Comparison of ENCODE assay signal across 1 cellular context in genomic region chr10:4947039-4947634, GRCh38.
TF ChIP-seq lines count a peak whose summit lies in the region.

No MANE protein-coding gene starts in this region.

TF ChIP-seq in HepG2, 621 proteins besides CTCF, POLR2A, EP300 and RAD21 (continued from another document and continues in another):
- TF ChIP-seq AKNA (CRISPR knock-in tag; IDR thresholded peaks at IDR 0.05; ENCODE audit: borderline replicate concordance) (no peak; the same call in 1 of the 2 replicates), TBP (CRISPR knock-in tag; IDR thresholded peaks at IDR 0.05) (no peak), ZSCAN9 (CRISPR knock-in tag; IDR thresholded peaks at IDR 0.05; ENCODE audit: borderline replicate concordance) (peak; percentile 53; the same call in 1 of the 2 replicates), ELF3 (CRISPR knock-in tag; IDR thresholded peaks at IDR 0.05) (peak; percentile 76; the same call in 1 of the 2 replicates), ZHX1 (CRISPR knock-in tag; IDR thresholded peaks at IDR 0.05; ENCODE audit: low read depth) (no peak), POLR2AphosphoS5 (IDR thresholded peaks at IDR 0.05; ENCODE audit: low read depth, low read length) (peak; percentile 54; the same call in 1 of the 2 replicates), ZNF761 (CRISPR knock-in tag; conservative IDR thresholded peaks at IDR 0.05) (no peak), CHCHD3 (CRISPR knock-in tag; IDR thresholded peaks at IDR 0.05) (no peak), SNAPC2 (CRISPR knock-in tag; IDR thresholded peaks at IDR 0.05) (no peak), RFXAP (CRISPR knock-in tag; IDR thresholded peaks at IDR 0.05; ENCODE audit: borderline replicate concordance) (no peak), ZFP1 (CRISPR knock-in tag; IDR thresholded peaks at IDR 0.05) (0 out of 2 replicates have a peak, but pooled peaks have one; percentile 17), ZNF784 (CRISPR knock-in tag; IDR thresholded peaks at IDR 0.05; ENCODE audit: borderline replicate concordance) (no peak), CEBPG (CRISPR knock-in tag; IDR thresholded peaks at IDR 0.05) (peak; percentile 84), GLI4 (CRISPR knock-in tag; IDR thresholded peaks at IDR 0.05; ENCODE audit: borderline replicate concordance) (no peak), IRX3 (CRISPR knock-in tag; IDR thresholded peaks at IDR 0.05; ENCODE audit: borderline replicate concordance, low read depth) (no peak), SMAD3 (CRISPR knock-in tag; IDR thresholded peaks at IDR 0.05) (0 out of 2 replicates have a peak, but pooled peaks have one; percentile 11), HNRNPUL1 (IDR thresholded peaks at IDR 0.05; ENCODE audit: low read depth, low read length) (no peak), ZNF616 (CRISPR knock-in tag; IDR thresholded peaks at IDR 0.05; ENCODE audit: low read depth) (no peak), ATAD3A (CRISPR knock-in tag; IDR thresholded peaks at IDR 0.05) (no peak), KLF9 (CRISPR knock-in tag; IDR thresholded peaks at IDR 0.05; ENCODE audit: low read depth) (no peak), ZNF264 (CRISPR knock-in tag; IDR thresholded peaks at IDR 0.05) (peak; percentile 40; the same call in 1 of the 2 replicates), HNF1B (CRISPR knock-in tag; IDR thresholded peaks at IDR 0.05) (no peak), KLF16 (CRISPR knock-in tag; IDR thresholded peaks at IDR 0.05) (peak in 1 of 2 experiments; percentile 46; a peak in 1 of 4 replicates), GFI1 (CRISPR knock-in tag; IDR thresholded peaks at IDR 0.05; ENCODE audit: borderline replicate concordance) (no peak), EED (CRISPR knock-in tag; IDR thresholded peaks at IDR 0.05) (no peak), ZNF674 (CRISPR knock-in tag; IDR thresholded peaks at IDR 0.05; ENCODE audit: low read depth) (no peak), ZNF446 (CRISPR knock-in tag; IDR thresholded peaks at IDR 0.05) (no peak), PAX8 (CRISPR knock-in tag; IDR thresholded peaks at IDR 0.05; ENCODE audit: borderline replicate concordance) (no peak), SRSF4 (IDR thresholded peaks at IDR 0.05; ENCODE audit: low read depth, low read length, poor library complexity, severe bottlenecking) (no peak), KDM3A (CRISPR knock-in tag; IDR thresholded peaks at IDR 0.05; ENCODE audit: low read depth) (no peak), POLR2AphosphoS2 (IDR thresholded peaks at IDR 0.05; ENCODE audit: low read depth, low read length) (no peak), SAP130 (CRISPR knock-in tag; IDR thresholded peaks at IDR 0.05; ENCODE audit: low read depth) (no peak; the same call in 1 of the 2 replicates), ISX (CRISPR knock-in tag; conservative IDR thresholded peaks at IDR 0.05) (0 out of 2 replicates have a peak, but pooled peaks have one; percentile 30), ZNF782 (CRISPR knock-in tag; IDR thresholded peaks at IDR 0.05; ENCODE audit: borderline replicate concordance) (no peak), SNRNP70 (IDR thresholded peaks at IDR 0.05; ENCODE audit: low read depth, low read length) (no peak), ZSCAN22 (CRISPR knock-in tag; IDR thresholded peaks at IDR 0.05) (no peak), ZBTB8A (CRISPR knock-in tag; IDR thresholded peaks at IDR 0.05; ENCODE audit: borderline replicate concordance, low read depth) (no peak), ZNF138 (CRISPR knock-in tag; IDR thresholded peaks at IDR 0.05; ENCODE audit: low read depth) (no peak), IRF1 (CRISPR knock-in tag; IDR thresholded peaks at IDR 0.05; ENCODE audit: low read depth) (no peak), POGZ (CRISPR knock-in tag; IDR thresholded peaks at IDR 0.05) (peak; percentile 26; the same call in 1 of the 2 replicates), NCOA1 (CRISPR knock-in tag; IDR thresholded peaks at IDR 0.05) (no peak), ZNF780A (CRISPR knock-in tag; IDR thresholded peaks at IDR 0.05) (no peak), JDP2 (CRISPR knock-in tag; IDR thresholded peaks at IDR 0.05; ENCODE audit: borderline replicate concordance) (no peak), GATAD1 (CRISPR knock-in tag; IDR thresholded peaks at IDR 0.05) (0 out of 2 replicates have a peak, but pooled peaks have one; percentile 22), ZNF652 (CRISPR knock-in tag; IDR thresholded peaks at IDR 0.05; ENCODE audit: borderline replicate concordance, low read depth) (no peak)
- TF ChIP-seq, protein P1, sequence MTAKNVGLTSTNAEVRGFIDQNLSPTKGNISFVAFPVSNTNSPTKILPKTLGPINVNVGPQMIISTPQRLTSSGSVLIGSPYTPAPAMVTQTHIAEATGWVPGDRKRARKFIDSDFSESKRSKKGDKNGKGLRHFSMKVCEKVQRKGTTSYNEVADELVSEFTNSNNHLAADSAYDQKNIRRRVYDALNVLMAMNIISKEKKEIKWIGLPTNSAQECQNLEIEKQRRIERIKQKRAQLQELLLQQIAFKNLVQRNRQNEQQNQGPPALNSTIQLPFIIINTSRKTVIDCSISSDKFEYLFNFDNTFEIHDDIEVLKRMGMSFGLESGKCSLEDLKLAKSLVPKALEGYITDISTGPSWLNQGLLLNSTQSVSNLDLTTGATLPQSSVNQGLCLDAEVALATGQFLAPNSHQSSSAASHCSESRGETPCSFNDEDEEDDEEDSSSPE (CRISPR knock-in tag; IDR thresholded peaks at IDR 0.05), result no peak
- TF ChIP-seq, protein P2, sequence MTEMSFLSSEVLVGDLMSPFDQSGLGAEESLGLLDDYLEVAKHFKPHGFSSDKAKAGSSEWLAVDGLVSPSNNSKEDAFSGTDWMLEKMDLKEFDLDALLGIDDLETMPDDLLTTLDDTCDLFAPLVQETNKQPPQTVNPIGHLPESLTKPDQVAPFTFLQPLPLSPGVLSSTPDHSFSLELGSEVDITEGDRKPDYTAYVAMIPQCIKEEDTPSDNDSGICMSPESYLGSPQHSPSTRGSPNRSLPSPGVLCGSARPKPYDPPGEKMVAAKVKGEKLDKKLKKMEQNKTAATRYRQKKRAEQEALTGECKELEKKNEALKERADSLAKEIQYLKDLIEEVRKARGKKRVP (CRISPR knock-in tag; IDR thresholded peaks at IDR 0.05), result peak in 1 of 2 experiments; percentile 58; a peak in 1 of 4 replicates
- TF ChIP-seq, protein P3, sequence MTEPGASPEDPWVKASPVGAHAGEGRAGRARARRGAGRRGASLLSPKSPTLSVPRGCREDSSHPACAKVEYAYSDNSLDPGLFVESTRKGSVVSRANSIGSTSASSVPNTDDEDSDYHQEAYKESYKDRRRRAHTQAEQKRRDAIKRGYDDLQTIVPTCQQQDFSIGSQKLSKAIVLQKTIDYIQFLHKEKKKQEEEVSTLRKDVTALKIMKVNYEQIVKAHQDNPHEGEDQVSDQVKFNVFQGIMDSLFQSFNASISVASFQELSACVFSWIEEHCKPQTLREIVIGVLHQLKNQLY (CRISPR knock-in tag; IDR thresholded peaks at IDR 0.05), result no peak
- TF ChIP-seq, protein P4, sequence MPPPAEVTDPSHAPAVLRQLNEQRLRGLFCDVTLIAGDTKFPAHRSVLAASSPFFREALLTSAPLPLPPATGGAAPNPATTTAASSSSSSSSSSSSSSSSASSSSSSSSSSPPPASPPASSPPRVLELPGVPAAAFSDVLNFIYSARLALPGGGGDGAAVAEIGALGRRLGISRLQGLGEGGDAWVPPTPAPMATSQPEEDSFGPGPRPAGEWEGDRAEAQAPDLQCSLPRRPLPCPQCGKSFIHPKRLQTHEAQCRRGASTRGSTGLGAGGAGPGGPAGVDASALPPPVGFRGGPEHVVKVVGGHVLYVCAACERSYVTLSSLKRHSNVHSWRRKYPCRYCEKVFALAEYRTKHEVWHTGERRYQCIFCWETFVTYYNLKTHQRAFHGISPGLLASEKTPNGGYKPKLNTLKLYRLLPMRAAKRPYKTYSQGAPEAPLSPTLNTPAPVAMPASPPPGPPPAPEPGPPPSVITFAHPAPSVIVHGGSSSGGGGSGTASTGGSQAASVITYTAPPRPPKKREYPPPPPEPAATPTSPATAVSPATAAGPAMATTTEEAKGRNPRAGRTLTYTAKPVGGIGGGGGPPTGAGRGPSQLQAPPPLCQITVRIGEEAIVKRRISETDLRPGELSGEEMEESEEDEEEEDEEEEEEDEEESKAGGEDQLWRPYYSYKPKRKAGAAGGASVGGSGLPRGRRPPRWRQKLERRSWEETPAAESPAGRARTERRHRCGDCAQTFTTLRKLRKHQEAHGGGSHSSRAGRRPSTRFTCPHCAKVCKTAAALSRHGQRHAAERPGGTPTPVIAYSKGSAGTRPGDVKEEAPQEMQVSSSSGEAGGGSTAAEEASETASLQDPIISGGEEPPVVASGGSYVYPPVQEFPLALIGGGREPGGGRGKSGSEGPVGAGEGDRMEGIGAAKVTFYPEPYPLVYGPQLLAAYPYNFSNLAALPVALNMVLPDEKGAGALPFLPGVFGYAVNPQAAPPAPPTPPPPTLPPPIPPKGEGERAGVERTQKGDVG (CRISPR knock-in tag; IDR thresholded peaks at IDR 0.05; ENCODE audit: borderline replicate concordance), result no peak
